9 cellular contexts compared by ENCODE assay signal in genomic region chr17:5585814-5586558, GRCh38. TPM values are rescaled to one million over a fixed set of nuclear protein-coding genes. Genes with fewer than 3 reads are reported as not detected.
DNase-seq lines count a peak whose midpoint lies in the region; ATAC-seq and TF ChIP-seq lines count a peak whose summit lies in the region.
"Had no signal": no experiment of that assay in that cellular context is flagged by ENCODE, and none has a peak within 500 bp of the region (broad histone marks: within the 10 kb centered on the region; RNA-seq: fewer than 3 reads in every experiment).

No MANE protein-coding gene starts in this region.

- POLR2A ChIA-PET in activated naive CD8-positive, alpha-beta T cell treated with anti-CD3 and anti-CD28 coated beads, Interleukin-2, amount 10 ng/mL, durations not matched to agents 7 days and 5 days (lab: Charles Lee) = no interaction called here

- TF ChIP-seq CTCF in natural killer cell (IDR thresholded peaks at IDR 0.05) = no peak

- peaks cover 7% of the 10 kb centered on the region for H3K27me3 Mint-ChIP-seq in activated naive CD8-positive, alpha-beta T cell treated with anti-CD3 and anti-CD28 coated beads, Interleukin-2, amount 10 ng/mL, durations not matched to agents 7 days and 5 days
- H3K27me3 Mint-ChIP-seq in natural killer cell (ENCODE audit: low read depth in 2 of 2) = no peaks in the 10 kb centered on the region

- no peaks in the 10 kb centered on the region for H3K4me1 ChIP-seq in HAP-1

- peak overlapping the region; percentile 55 for H3K27ac Mint-ChIP-seq in activated naive CD8-positive, alpha-beta T cell treated with anti-CD3 and anti-CD28 coated beads, Interleukin-2, amount 10 ng/mL, durations not matched to agents 7 days and 5 days
- H3K27ac Mint-ChIP-seq in natural killer cell = peak overlapping the region; percentile 21 to 73

- H3K27me3 ChIP-seq in HAP-1 (ENCODE audit: low read depth) = no peaks in the 10 kb centered on the region

- no peak overlapping the region for H3K4me3 ChIP-seq in HAP-1

- peak overlapping the region; percentile 24 for H3K4me3 Mint-ChIP-seq in activated naive CD8-positive, alpha-beta T cell treated with anti-CD3 and anti-CD28 coated beads, Interleukin-2, amount 10 ng/mL, durations not matched to agents 7 days and 5 days
- no peak overlapping the region for H3K4me3 Mint-ChIP-seq in natural killer cell

- no peak for ATAC-seq in activated naive CD8-positive, alpha-beta T cell treated with anti-CD3 and anti-CD28 coated beads, Interleukin-2, amount 10 ng/mL, durations not matched to agents 7 days and 5 days (ENCODE audit: low read depth)
- no peak for ATAC-seq in natural killer cell
- no peak for ATAC-seq in GM18498 (IDR thresholded peaks at IDR 0.05; ENCODE audit: unreplicated experiment)
- no peak for ATAC-seq in GM21528 (IDR thresholded peaks at IDR 0.05; ENCODE audit: low FRiP score, unreplicated experiment)

- H3K9me3 ChIP-seq in HAP-1 = no peaks in the 10 kb centered on the region

- no peaks in the 10 kb centered on the region for H3K36me3 ChIP-seq in HAP-1 (replicated peaks)

- peaks cover 16% of the 10 kb centered on the region for H3K36me3 Mint-ChIP-seq in activated naive CD8-positive, alpha-beta T cell treated with anti-CD3 and anti-CD28 coated beads, Interleukin-2, amount 10 ng/mL, durations not matched to agents 7 days and 5 days
- peaks cover 2% of the 10 kb centered on the region for H3K36me3 Mint-ChIP-seq in natural killer cell

- H3K4me1 Mint-ChIP-seq in activated naive CD8-positive, alpha-beta T cell treated with anti-CD3 and anti-CD28 coated beads, Interleukin-2, amount 10 ng/mL, durations not matched to agents 7 days and 5 days = peaks cover 32% of the 10 kb centered on the region
- peaks cover 40 to 45% of the 10 kb centered on the region in 2 donors for H3K4me1 Mint-ChIP-seq in natural killer cell

- intact Hi-C loops in natural killer cell (cut with micrococcal nuclease) = no loop called here

- in situ Hi-C loops in HAP-1 (cut with MboI; ENCODE audit: low sequenced_read_pairs) = loop anchor here (5.0 kb wide), 1 partner anchor 836 kb away; no protein-coding TSS in a partner anchor

- H3K9me3 Mint-ChIP-seq in activated naive CD8-positive, alpha-beta T cell treated with anti-CD3 and anti-CD28 coated beads, Interleukin-2, amount 10 ng/mL, durations not matched to agents 7 days and 5 days = no peaks in the 10 kb centered on the region
- no peaks in the 10 kb centered on the region for H3K9me3 Mint-ChIP-seq in natural killer cell

- peak; percentile 73 for DNase-seq in DMS153 (lab: John Stamatoyannopoulos, UW)
- DNase-seq in NCI-H128 (lab: John Stamatoyannopoulos, UW; ENCODE audit: unreplicated experiment) = peak; percentile 14
- DNase-seq in activated naive CD8-positive, alpha-beta T cell treated with anti-CD3 and anti-CD28 coated beads, Interleukin-2, amount 10 ng/mL, durations not matched to agents 7 days and 5 days = no peak
- DNase-seq in natural killer cell = no peak
- no peak for DNase-seq in SHP77 treated with DMSO at 0.1 percent for 48 hours (lab: John Stamatoyannopoulos, UW)
- no peak for DNase-seq in HAP-1 (ENCODE audit: low spot score in 2 of 2)
- DNase-seq: activated CD8-positive, alpha-beta memory T cell treated with anti-CD3 and anti-CD28 coated beads, Interleukin-2, amount 50 U/mL, for 4 hours had no signal

RNA-seq across cellular contexts. Expression of gene NLRP1, which starts 1.7 kb away (rescaled TPM):
- 100 to 1,000 TPM; 120 to 126 TPM for total RNA-seq in activated naive CD8-positive, alpha-beta T cell treated with anti-CD3 and anti-CD28 coated beads, Interleukin-2, amount 10 ng/mL, durations not matched to agents 7 days and 5 days
- total RNA-seq in natural killer cell = 100 to 1,000 TPM; 206 to 237 (median 209) TPM

Comparison
In these comparisons a context has a peak if more than half of its experiments do, and no peak if none do; other contexts are left out.
1. DNase-seq: peak in DMS153 (single experiment) and NCI-H128 (single experiment); none in activated naive CD8-positive, alpha-beta T cell treated with anti-CD3 and anti-CD28 coated beads, Interleukin-2, amount 10 ng/mL, durations not matched to agents 7 days and 5 days (single experiment), natural killer cell (single experiment), SHP77 treated with DMSO at 0.1 percent for 48 hours (single experiment) and HAP-1 (0 of 2).